In genomic region chr6:36641543-36641942, GRCh38 we compare ENCODE assay signal across 22 cellular contexts. TPM values are rescaled to one million over a fixed set of nuclear protein-coding genes. Genes with fewer than 3 reads are reported as not detected.
"Had no signal": no experiment of that assay in that cellular context is flagged by ENCODE, and none has a peak within 500 bp of the region (broad histone marks: within the 10 kb centered on the region; RNA-seq: fewer than 3 reads in every experiment).

No MANE protein-coding gene starts in this region.

- DNase-seq: activated CD4-positive, alpha-beta memory T cell treated with anti-CD3 and anti-CD28 coated beads for 36 hours; activated CD4-positive, alpha-beta T cell treated with anti-CD3 and anti-CD28 coated beads for 48 hours; activated gamma-delta T cell treated with Interleukin-2 at 50 U/mL for 16 hours; adrenal gland; central memory CD4-positive, alpha-beta T cell; endodermal cell; heart left ventricle; left ventricle myocardium inferior; midbrain; occipital lobe; stimulated activated CD4-positive, alpha-beta T cell treated with anti-CD3 and anti-CD28 coated beads, Interleukin-4, amount 100 ng/mL, for 1 hour; stimulated activated naive CD4-positive, alpha-beta T cell; T-helper 9 cell; testis; upper lobe of left lung had no signal

- H3K4me3 ChIP-seq: adrenal gland, ascending aorta, heart left ventricle, left ventricle myocardium inferior, testis, upper lobe of left lung had no signal

- H3K9me3 ChIP-seq: adrenal gland, ascending aorta, heart left ventricle, left ventricle myocardium inferior, testis, upper lobe of left lung had no signal

- H3K27ac Mint-ChIP-seq: activated CD4-positive, alpha-beta memory T cell treated with anti-CD3 and anti-CD28 coated beads for 36 hours; activated naive CD8-positive, alpha-beta T cell; activated T-helper 1 cell treated with anti-CD3 and anti-CD28 coated beads, Interleukin-12 subunit alpha, Interleukin-12 subunit beta, Interleukin-2, Interleukin-4 antibody, amounts not matched to agents 30 ng/mL and 10 ng/mL and 1 ng/mL, durations not matched to agents 14 hours and 24 hours and 36 hours; endodermal cell had no signal

- H3K36me3 ChIP-seq: adrenal gland, ascending aorta, heart left ventricle, left ventricle myocardium inferior, upper lobe of left lung had no signal

- H3K9me3 Mint-ChIP-seq: activated CD4-positive, alpha-beta memory T cell treated with anti-CD3 and anti-CD28 coated beads for 36 hours; activated T-helper 1 cell treated with anti-CD3 and anti-CD28 coated beads, Interleukin-12 subunit alpha, Interleukin-12 subunit beta, Interleukin-2, Interleukin-4 antibody, amounts not matched to agents 30 ng/mL and 10 ng/mL and 1 ng/mL, durations not matched to agents 14 hours and 24 hours and 36 hours; endodermal cell; nephron had no signal

- H3K36me3 Mint-ChIP-seq: activated CD4-positive, alpha-beta memory T cell treated with anti-CD3 and anti-CD28 coated beads for 36 hours; activated naive CD8-positive, alpha-beta T cell had no signal

- H3K4me3 Mint-ChIP-seq: activated CD4-positive, alpha-beta memory T cell treated with anti-CD3 and anti-CD28 coated beads for 36 hours; activated naive CD8-positive, alpha-beta T cell; activated T-helper 1 cell treated with anti-CD3 and anti-CD28 coated beads, Interleukin-12 subunit alpha, Interleukin-12 subunit beta, Interleukin-2, Interleukin-4 antibody, amounts not matched to agents 30 ng/mL and 10 ng/mL and 1 ng/mL, durations not matched to agents 14 hours and 24 hours and 36 hours; endodermal cell; nephron had no signal

- H3K27me3 ChIP-seq: adrenal gland, ascending aorta, heart left ventricle, testis, upper lobe of left lung had no signal

- H3K27ac ChIP-seq: adrenal gland, ascending aorta, epithelial cell of prostate, heart left ventricle, left ventricle myocardium inferior, testis, upper lobe of left lung had no signal

- H3K27me3 Mint-ChIP-seq: activated CD4-positive, alpha-beta memory T cell treated with anti-CD3 and anti-CD28 coated beads for 36 hours had no signal

RNA-seq across cellular contexts. Expression of gene RAB44, which starts 56.1 kb away (rescaled TPM):
- total RNA-seq: adrenal gland, endodermal cell, fibroblast of villous mesenchyme, occipital lobe, SK-MEL-5 had no signal
